12 cellular contexts compared by ENCODE assay signal in the genomic region with DNA sequence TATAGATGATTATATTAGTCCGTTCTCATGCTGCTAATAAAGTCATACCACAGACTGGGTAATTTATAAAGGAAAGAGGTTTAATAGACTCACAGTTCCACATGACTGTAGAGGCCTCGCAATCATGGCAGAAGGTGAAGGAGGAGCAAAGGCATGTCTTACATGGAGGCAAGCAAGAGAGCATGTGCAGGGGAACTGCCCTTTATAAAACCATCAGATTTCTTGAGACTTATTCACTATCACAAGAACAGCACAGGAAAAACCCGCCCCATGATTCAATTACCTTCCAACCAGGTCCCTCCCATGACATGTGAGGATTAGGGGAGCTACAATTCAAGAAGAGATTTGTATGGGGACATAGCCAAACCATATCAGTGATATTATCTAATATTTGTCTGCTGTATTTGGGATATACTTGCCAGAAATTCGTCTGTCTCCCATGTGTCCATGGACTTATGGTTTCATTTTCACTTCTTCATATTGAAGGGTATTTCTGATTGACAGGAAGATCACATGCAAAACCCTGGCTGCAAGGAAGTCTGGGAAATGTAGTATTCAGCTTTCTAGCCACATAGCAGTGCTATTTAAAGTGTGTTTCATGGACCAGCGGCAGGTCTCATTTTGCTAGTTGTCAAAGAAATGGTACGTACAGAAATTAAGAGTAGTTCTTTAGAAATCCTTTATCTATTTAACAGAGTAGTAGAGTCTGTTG. TPM values are rescaled to one million over a fixed set of nuclear protein-coding genes. Genes with fewer than 3 reads are reported as not detected.
A peak's percentile ranks its signal among the peaks of the same experiment; 100 is the strongest.
DNase-seq lines count a peak whose midpoint lies in the region; FAIRE-seq and TF ChIP-seq lines count a peak whose summit lies in the region.
"Had no signal": no experiment of that assay in that cellular context is flagged by ENCODE, and none has a peak within 500 bp of the region (broad histone marks: within the 10 kb centered on the region; RNA-seq: fewer than 3 reads in every experiment).

No MANE protein-coding gene starts in this region.

- no peak for TF ChIP-seq CTCF in MM.1S (IDR thresholded peaks at IDR 0.05; ENCODE audit: low read length)
- TF ChIP-seq CTCF in stomach (IDR thresholded peaks at IDR 0.05) = no peak

- no peaks in the 10 kb centered on the region for H3F3A ChIP-seq in MM.1S (ENCODE audit: insufficient read depth, low read length)

- no peaks in the 10 kb centered on the region for H4K20me1 ChIP-seq in MM.1S (ENCODE audit: insufficient read depth, low read length)

- peak overlapping the region; percentile 45 for H3K4me3 ChIP-seq in MM.1S (ENCODE audit: low read length)
- H3K4me3 ChIP-seq in stomach = no peak overlapping the region
- H3K4me3 ChIP-seq: smooth muscle cell had no signal

- peak; percentile 26 for DNase-seq in Caki2 (ENCODE audit: low read depth)
- DNase-seq in GM19239 (ENCODE audit: insufficient read length, low spot score) = peak; percentile 2
- DNase-seq in MM.1S = peak; percentile 86
- peak; percentile 37 for DNase-seq in dermis blood vessel endothelial cell
- DNase-seq in germinal center (ENCODE audit: low spot score) = no peak
- no peak for DNase-seq in stomach
- DNase-seq in GM19240 (ENCODE audit: insufficient read length, low spot score) = no peak
- DNase-seq in DMS79 (lab: John Stamatoyannopoulos, UW) = no peak

- no peaks in the 10 kb centered on the region for H3K79me2 ChIP-seq in MM.1S (ENCODE audit: low read length)

- no peak for TF ChIP-seq EP300 in stomach (IDR thresholded peaks at IDR 0.05)

- peak overlapping the region; percentile 69 for H2AFZ ChIP-seq in MM.1S (ENCODE audit: low read length)

- H3K36me3 ChIP-seq in MM.1S (replicated peaks; ENCODE audit: insufficient read depth, low read length) = no peaks in the 10 kb centered on the region
- no peaks in the 10 kb centered on the region for H3K36me3 ChIP-seq in stomach

- peak overlapping the region; percentile 1; the same call in 1 of the 2 replicates for H3K27ac ChIP-seq in MM.1S (ENCODE audit: low read length)
- no peak overlapping the region for H3K27ac ChIP-seq in stomach

- peak overlapping the region; percentile 27 for H3K4me2 ChIP-seq in MM.1S (ENCODE audit: low read depth, low read length)
- H3K4me2 ChIP-seq: smooth muscle cell had no signal

- no peak for TF ChIP-seq POLR2A in stomach (IDR thresholded peaks at IDR 0.05)

- H3K4me1 ChIP-seq in MM.1S (ENCODE audit: low read length) (no peaks in the 10 kb centered on the region), stomach (no peaks in the 10 kb centered on the region)

- in situ Hi-C loops in Caki2 (cut with HindIII; ENCODE audit: low pct_unique_long_range_greater_than_20kb, low sequenced_read_pairs) = no loop called here

- no peak overlapping the region; the same call in 1 of the 2 replicates for H3K9ac ChIP-seq in MM.1S (ENCODE audit: low read length)

- WGBS in stomach, 5 donors = 80 to 85% (median 83%) methylated on average over 6 of the region's 6 CpGs

- no peaks in the 10 kb centered on the region for H3K9me2 ChIP-seq in MM.1S (replicated peaks; ENCODE audit: insufficient read depth, low read length)

- intact Hi-C loops in stomach (cut with DNase I; ENCODE audit: low total_unique reads) = no loop called here

- H3K27me3 ChIP-seq in MM.1S (replicated peaks; ENCODE audit: insufficient read depth, low read length) (no peaks in the 10 kb centered on the region), stomach (no peaks in the 10 kb centered on the region)

- no peak for FAIRE-seq in GM19239 (lab: Jason Lieb, UNC)
- FAIRE-seq: frontal cortex had no signal

- H3K9me3 ChIP-seq in MM.1S (replicated peaks; ENCODE audit: insufficient read depth, low read length) (no peaks in the 10 kb centered on the region), stomach (no peaks in the 10 kb centered on the region)

RNA-seq across cellular contexts. Expression of gene PAK5, which starts 50.5 kb away (rescaled TPM):
- total RNA-seq in Caki2 (2014; rRNA removed; shearing (Covaris generic); ENCODE audit: low replicate concordance) = not detected in 2 replicates
- total RNA-seq in dermis blood vessel endothelial cell = under 0.01 TPM in 1 of 2 replicates, not detected in the other
- under 1 TPM in 3 of 5 donors, not detected in 2; under 0.01 to 0.92 (median 0.58) TPM for total RNA-seq in stomach
- under 1 TPM in 2 of 3 donors, not detected in 1; 0.12 to 0.35 TPM for polyA plus RNA-seq in stomach
- total RNA-seq: activated T-helper 1 cell treated with anti-CD3 and anti-CD28 coated beads, Interleukin-12 subunit alpha, Interleukin-12 subunit beta, Interleukin-2, Interleukin-4 antibody, amounts not matched to agents 30 ng/mL and 10 ng/mL and 1 ng/mL, durations not matched to agents 14 hours and 24 hours and 36 hours; mononuclear cell had no signal
- polyA plus RNA-seq: smooth muscle cell had no signal

Comparison
In these comparisons a context has a peak if more than half of its experiments do, and no peak if none do; other contexts are left out.
1. DNase-seq: peak in Caki2 (single experiment), GM19239 (single experiment), MM.1S (single experiment) and dermis blood vessel endothelial cell (single experiment); none in germinal center (single experiment), stomach (single experiment), GM19240 (single experiment) and DMS79 (single experiment).